Comparison of ENCODE assay signal across 17 cellular contexts in genomic region chr1:175005085-175005783, GRCh38. TPM values are rescaled to one million over a fixed set of nuclear protein-coding genes. Genes with fewer than 3 reads are reported as not detected.
A peak's percentile ranks its signal among the peaks of the same experiment; 100 is the strongest.
DNase-seq lines count a peak whose midpoint lies in the region; ATAC-seq, FAIRE-seq and TF ChIP-seq lines count a peak whose summit lies in the region.
"Had no signal": no experiment of that assay in that cellular context is flagged by ENCODE, and none has a peak within 500 bp of the region (broad histone marks: within the 10 kb centered on the region; RNA-seq: fewer than 3 reads in every experiment).

No MANE protein-coding gene starts in this region.

- no peaks in the 10 kb centered on the region for H3K9me3 Mint-ChIP-seq in activated CD8-positive, alpha-beta memory T cell treated with anti-CD3 and anti-CD28 coated beads, Interleukin-2, amount 10 ng/mL, durations not matched to agents 7 days and 5 days (ENCODE audit: low read depth)
- H3K9me3 Mint-ChIP-seq in WTC11 = no peaks in the 10 kb centered on the region
- H3K9me3 Mint-ChIP-seq in central memory CD8-positive, alpha-beta T cell = no peaks in the 10 kb centered on the region
- H3K9me3 Mint-ChIP-seq: CD14-positive monocyte had no signal

- CTCF ChIA-PET in activated CD8-positive, alpha-beta memory T cell treated with anti-CD3 and anti-CD28 coated beads, Interleukin-2, amount 10 ng/mL, durations not matched to agents 7 days and 5 days (lab: Charles Lee) = interaction anchor here (1.7 kb wide), 1 partner anchor 17 kb away, joined by 3 read pairs; no protein-coding TSS in a partner anchor
- CTCF ChIA-PET in WTC11 (lab: Charles Lee) = no interaction called here

- FAIRE-seq in D721Med (lab: Jason Lieb, UNC) = peak; percentile 16
- FAIRE-seq: GM19239 had no signal

- H3K27ac Mint-ChIP-seq in activated CD8-positive, alpha-beta memory T cell treated with anti-CD3 and anti-CD28 coated beads, Interleukin-2, amount 10 ng/mL, durations not matched to agents 7 days and 5 days = peak overlapping the region; percentile 62
- peak overlapping the region; percentile 11; the same call in 1 of the 2 replicates for H3K27ac Mint-ChIP-seq in WTC11
- H3K27ac Mint-ChIP-seq in central memory CD8-positive, alpha-beta T cell (ENCODE audit: low read depth) = peak overlapping the region; percentile 14

- H3K36me3 Mint-ChIP-seq in activated CD8-positive, alpha-beta memory T cell treated with anti-CD3 and anti-CD28 coated beads, Interleukin-2, amount 10 ng/mL, durations not matched to agents 7 days and 5 days = peaks cover 55% of the 10 kb centered on the region
- H3K36me3 Mint-ChIP-seq in WTC11 = peaks cover 47% of the 10 kb centered on the region
- peaks cover 35% of the 10 kb centered on the region for H3K36me3 Mint-ChIP-seq in central memory CD8-positive, alpha-beta T cell (ENCODE audit: insufficient read depth)

- no peak for ATAC-seq in activated CD8-positive, alpha-beta memory T cell treated with anti-CD3 and anti-CD28 coated beads, Interleukin-2, amount 10 ng/mL, durations not matched to agents 7 days and 5 days
- no peak for ATAC-seq in WTC11
- ATAC-seq in central memory CD8-positive, alpha-beta T cell (replicated peaks; ENCODE audit: extremely low read depth, poor library complexity, severe bottlenecking) = no peak
- ATAC-seq: gastroesophageal sphincter, left lung, right cardiac atrium had no signal

- no peak for DNase-seq in activated CD8-positive, alpha-beta memory T cell treated with anti-CD3 and anti-CD28 coated beads, Interleukin-2, amount 10 ng/mL, durations not matched to agents 7 days and 5 days
- no peak for DNase-seq in activated CD8-positive, alpha-beta memory T cell treated with anti-CD3 and anti-CD28 coated beads, Interleukin-2, amount 50 U/mL, for 48 hours
- DNase-seq in D721Med (ENCODE audit: insufficient read length, low spot score) (no peak), WTC11 (ENCODE audit: low spot score) (no peak), D341Med (ENCODE audit: low spot score) (no peak), NCI-H510A treated with DMSO at 0.1 percent for 48 hours (lab: John Stamatoyannopoulos, UW) (no peak), GM19240 (ENCODE audit: insufficient read length, low spot score) (no peak)
- no peak for DNase-seq in central memory CD8-positive, alpha-beta T cell (ENCODE audit: low spot score in 2 of 2)
- DNase-seq: amygdala, colonic mucosa, left lung, NCI-H2171 treated with DMSO at 0.1 percent for 48 hours, right cardiac atrium, substantia nigra had no signal

- H3K4me3 Mint-ChIP-seq in activated CD8-positive, alpha-beta memory T cell treated with anti-CD3 and anti-CD28 coated beads, Interleukin-2, amount 10 ng/mL, durations not matched to agents 7 days and 5 days = no peak overlapping the region
- no peak overlapping the region for H3K4me3 Mint-ChIP-seq in WTC11
- no peak overlapping the region for H3K4me3 Mint-ChIP-seq in central memory CD8-positive, alpha-beta T cell
- H3K4me3 Mint-ChIP-seq: CD14-positive monocyte had no signal

- no peaks in the 10 kb centered on the region for H3K27me3 Mint-ChIP-seq in activated CD8-positive, alpha-beta memory T cell treated with anti-CD3 and anti-CD28 coated beads, Interleukin-2, amount 10 ng/mL, durations not matched to agents 7 days and 5 days
- no peaks in the 10 kb centered on the region for H3K27me3 Mint-ChIP-seq in WTC11 (ENCODE audit: low read depth)
- no peaks in the 10 kb centered on the region for H3K27me3 Mint-ChIP-seq in central memory CD8-positive, alpha-beta T cell

- H3K4me1 Mint-ChIP-seq in activated CD8-positive, alpha-beta memory T cell treated with anti-CD3 and anti-CD28 coated beads, Interleukin-2, amount 10 ng/mL, durations not matched to agents 7 days and 5 days = peaks cover 53% of the 10 kb centered on the region
- peaks cover 26% of the 10 kb centered on the region for H3K4me1 Mint-ChIP-seq in WTC11
- peaks cover 42% of the 10 kb centered on the region for H3K4me1 Mint-ChIP-seq in central memory CD8-positive, alpha-beta T cell

- POLR2A ChIA-PET in WTC11 (lab: Charles Lee) = interaction anchor here (0.6 kb wide), 1 partner anchor 269 kb away, joined by 3 read pairs; no protein-coding TSS in a partner anchor

- TF ChIP-seq CTCF in D721Med (IDR thresholded peaks at IDR 0.05; ENCODE audit: insufficient read depth, missing control alignments) (no peak), WTC11 (IDR thresholded peaks at IDR 0.05) (no peak)

TF ChIP-seq in WTC11, 78 proteins besides CTCF, POLR2A, EP300 and RAD21:
- no peak for TF ChIP-seq HMGA2 (CRISPR knock-in tag; IDR thresholded peaks at IDR 0.05)
- no peak for TF ChIP-seq E2F5 (CRISPR knock-in tag; IDR thresholded peaks at IDR 0.05)
- no peak for TF ChIP-seq ZNF121 (CRISPR knock-in tag; IDR thresholded peaks at IDR 0.05)
- TF ChIP-seq ARID4B (CRISPR knock-in tag; IDR thresholded peaks at IDR 0.05; ENCODE audit: borderline replicate concordance) = no peak
- TF ChIP-seq ZSCAN18 (CRISPR knock-in tag; IDR thresholded peaks at IDR 0.05) = no peak

RNA-seq across cellular contexts. Expression of gene CACYBP, which starts 5.5 kb away (rescaled TPM):
- 100 to 1,000 TPM; 210 to 287 TPM for total RNA-seq in activated CD8-positive, alpha-beta memory T cell treated with anti-CD3 and anti-CD28 coated beads, Interleukin-2, amount 10 ng/mL, durations not matched to agents 7 days and 5 days
- 167 to 211 TPM (median 185 TPM) in 3 replicates for total RNA-seq in WTC11 (2021)

RNA-seq across cellular contexts. Expression of gene MRPS14, which starts 18.0 kb away (rescaled TPM):
- 10 to 100 TPM; 33.5 to 40.4 TPM for total RNA-seq in activated CD8-positive, alpha-beta memory T cell treated with anti-CD3 and anti-CD28 coated beads, Interleukin-2, amount 10 ng/mL, durations not matched to agents 7 days and 5 days
- 30.4 to 33.1 TPM (median 32.1 TPM) in 3 replicates for total RNA-seq in WTC11 (2021)

Comparison
In these comparisons a context has a peak if more than half of its experiments do, and no peak if none do; other contexts are left out.
1. H3K27ac Mint-ChIP-seq: peak in every context shown above with its lines; median percentile 62 in activated CD8-positive, alpha-beta memory T cell treated with anti-CD3 and anti-CD28 coated beads, Interleukin-2, amount 10 ng/mL, durations not matched to agents 7 days and 5 days; 14 in central memory CD8-positive, alpha-beta T cell; 11 in WTC11.